ENCODE assay signal across 18 cellular contexts in the genomic region with DNA sequence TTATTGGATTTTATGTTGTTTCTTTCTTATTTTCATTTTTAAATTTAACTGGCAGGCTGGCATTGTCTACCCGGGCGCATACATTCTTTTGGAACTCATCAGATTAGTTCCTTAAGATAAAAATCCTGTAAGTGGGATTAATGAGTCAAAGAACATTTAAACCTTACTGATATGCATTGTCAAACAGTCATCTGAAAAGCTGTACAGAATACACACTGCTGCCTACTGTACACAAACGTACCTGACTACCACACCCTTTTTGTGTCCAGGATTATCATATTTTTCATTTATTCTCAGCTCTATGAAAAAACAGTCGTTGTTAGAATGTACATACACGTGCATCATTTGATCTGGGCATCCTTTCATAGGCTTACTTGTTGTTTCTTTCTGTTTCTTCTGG.
A peak's percentile ranks its signal among the peaks of the same experiment; 100 is the strongest.
DNase-seq lines count a peak whose midpoint lies in the region; ATAC-seq and TF ChIP-seq lines count a peak whose summit lies in the region.
"Had no signal": no experiment of that assay in that cellular context is flagged by ENCODE, and none has a peak within 500 bp of the region (broad histone marks: within the 10 kb centered on the region; RNA-seq: fewer than 3 reads in every experiment).

No MANE protein-coding gene starts in this region.

- H3F3A ChIP-seq in SK-N-SH (replicated peaks; ENCODE audit: insufficient read depth), result peaks cover 4% of the 10 kb centered on the region

- DNase-seq in SK-N-SH (no peak), amniotic epithelial cell (ENCODE audit: low read depth) (peak; percentile 16), left colon (no peak)
- DNase-seq in natural killer cell treated with Interleukin-12 subunit alpha and Interleukin-12 subunit beta and Interleukin-15 and Interleukin-18, amount 100 ng/mL, for 72 hours (ENCODE audit: low spot score), result no peak
- DNase-seq: AML-193; Caco-2; CD4-positive, alpha-beta T cell; DMS153; DMS79; GDM1; HCEC 1CT; IMR-90 had no signal

- H3K4me1 ChIP-seq in SK-N-SH (ENCODE audit: control insufficient read depth in 1 of 2, insufficient read depth in 2 of 2, low read depth in 1 of 2, low read length in 1 of 2), result peaks cover 0 to 4% of the 10 kb centered on the region in 2 experiments; a peak in 2 of 4 replicates
- H3K4me1 ChIP-seq: A549 had no signal

- no peaks in the 10 kb centered on the region for H3K27me3 ChIP-seq in SK-N-SH (ENCODE audit: insufficient read depth)

- H3K4me3 ChIP-seq in SK-N-SH (ENCODE audit: low read depth in 2 of 2, low read length in 1 of 2), result no peak overlapping the region
- H3K4me3 ChIP-seq: A549 had no signal

- no peaks in the 10 kb centered on the region for H3K9me3 ChIP-seq in SK-N-SH
- H3K9me3 ChIP-seq: Caco-2 had no signal

- H3K36me3 ChIP-seq in SK-N-SH (replicated peaks in 1 of 2; ENCODE audit: control insufficient read depth in 1 of 2, insufficient read depth in 2 of 2, low read length in 1 of 2), result no peaks in the 10 kb centered on the region

- no peak for TF ChIP-seq EP300 in SK-N-SH (IDR thresholded peaks at IDR 0.05; ENCODE audit: borderline replicate concordance in 1 of 2, low read depth in 1 of 2, low read length in 1 of 2)

- WGBS in SK-N-SH (ENCODE audit: low lambda C conversion rate), result 59% methylated on average over 5 of the region's 5 CpGs

- H3K9ac ChIP-seq in SK-N-SH, result 0 out of 2 replicates have a peak overlapping the region, but pooled peaks have one; percentile 4

- no peak overlapping the region; the same call in 1 of the 2 replicates for H3K4me2 ChIP-seq in SK-N-SH
- H3K4me2 ChIP-seq: A549 had no signal

- H3K9me3 Mint-ChIP-seq in natural killer cell treated with Interleukin-12 subunit alpha and Interleukin-12 subunit beta and Interleukin-15 and Interleukin-18, amount 100 ng/mL, for 72 hours, result peaks cover under 1% of the 10 kb centered on the region
- H3K9me3 Mint-ChIP-seq: CD4-positive, alpha-beta T cell had no signal

- intact Hi-C loops in left colon (cut with DNase I, micrococcal nuclease), result no loop called here

- no peak for ATAC-seq in SK-N-SH treated with all-trans-retinoic acid at 6 μM for 48 hours
- peak; percentile 73 for ATAC-seq in left colon
- no peak for ATAC-seq in HG02973 (IDR thresholded peaks at IDR 0.05; ENCODE audit: unreplicated experiment)
- no peak for ATAC-seq in natural killer cell treated with Interleukin-12 subunit alpha and Interleukin-12 subunit beta and Interleukin-15 and Interleukin-18, amount 100 ng/mL, for 72 hours
- ATAC-seq in HG02763 (IDR thresholded peaks at IDR 0.05; ENCODE audit: unreplicated experiment), result no peak
- ATAC-seq: A549 had no signal

- no peak overlapping the region for H2AFZ ChIP-seq in SK-N-SH (ENCODE audit: low read depth)

- no peak overlapping the region for H3K4me3 Mint-ChIP-seq in natural killer cell treated with Interleukin-12 subunit alpha and Interleukin-12 subunit beta and Interleukin-15 and Interleukin-18, amount 100 ng/mL, for 72 hours
- H3K4me3 Mint-ChIP-seq: CD4-positive, alpha-beta T cell had no signal

- no peaks in the 10 kb centered on the region for H3K36me3 Mint-ChIP-seq in natural killer cell treated with Interleukin-12 subunit alpha and Interleukin-12 subunit beta and Interleukin-15 and Interleukin-18, amount 100 ng/mL, for 72 hours

- H3K4me1 Mint-ChIP-seq in natural killer cell treated with Interleukin-12 subunit alpha and Interleukin-12 subunit beta and Interleukin-15 and Interleukin-18, amount 100 ng/mL, for 72 hours (ENCODE audit: low read depth in 2 of 2), result no peaks in the 10 kb centered on the region

- TF ChIP-seq RAD21 in SK-N-SH (IDR thresholded peaks at IDR 0.05; ENCODE audit: low read length), result no peak

- H3K9me2 ChIP-seq in SK-N-SH, result no peaks in the 10 kb centered on the region

- H3K27ac ChIP-seq in SK-N-SH (ENCODE audit: low read depth in 2 of 2, low read length in 1 of 2), result no peak overlapping the region
- H3K27ac ChIP-seq: 22Rv1, A549, C4-2B had no signal

- CTCF ChIA-PET in SK-N-SH (lab: Yijun Ruan, JAX), result interaction anchor here (1.1 kb wide), 1 partner anchor 9 kb away, joined by 3 read pairs; no protein-coding TSS in a partner anchor

- no peaks in the 10 kb centered on the region for H3K27me3 Mint-ChIP-seq in natural killer cell treated with Interleukin-12 subunit alpha and Interleukin-12 subunit beta and Interleukin-15 and Interleukin-18, amount 100 ng/mL, for 72 hours
- H3K27me3 Mint-ChIP-seq: CD4-positive, alpha-beta T cell had no signal

- H3K79me2 ChIP-seq in SK-N-SH (ENCODE audit: insufficient read depth), result no peaks in the 10 kb centered on the region

- no peak for TF ChIP-seq CTCF in SK-N-SH (IDR thresholded peaks at IDR 0.05)

- H4K20me1 ChIP-seq in SK-N-SH (ENCODE audit: insufficient read depth), result no peaks in the 10 kb centered on the region

- no peak overlapping the region for H3K27ac Mint-ChIP-seq in natural killer cell treated with Interleukin-12 subunit alpha and Interleukin-12 subunit beta and Interleukin-15 and Interleukin-18, amount 100 ng/mL, for 72 hours
- H3K27ac Mint-ChIP-seq: CD4-positive, alpha-beta T cell had no signal

- POLR2A ChIA-PET in SK-N-SH (lab: Yijun Ruan, JAX), result no interaction called here

TF ChIP-seq in SK-N-SH, 30 proteins besides CTCF, POLR2A, EP300 and RAD21 (continues in another document):
- no peak for TF ChIP-seq RCOR1 (IDR thresholded peaks at IDR 0.05; ENCODE audit: low read length)
- TF ChIP-seq NFIC (IDR thresholded peaks at IDR 0.05; ENCODE audit: borderline replicate concordance), result no peak
- TF ChIP-seq MEF2A (IDR thresholded peaks at IDR 0.05; ENCODE audit: borderline replicate concordance, low read depth), result no peak
- no peak for TF ChIP-seq EZH2phosphoT487 (IDR thresholded peaks at IDR 0.05; ENCODE audit: borderline replicate concordance, low read depth)
- TF ChIP-seq, protein P1, sequence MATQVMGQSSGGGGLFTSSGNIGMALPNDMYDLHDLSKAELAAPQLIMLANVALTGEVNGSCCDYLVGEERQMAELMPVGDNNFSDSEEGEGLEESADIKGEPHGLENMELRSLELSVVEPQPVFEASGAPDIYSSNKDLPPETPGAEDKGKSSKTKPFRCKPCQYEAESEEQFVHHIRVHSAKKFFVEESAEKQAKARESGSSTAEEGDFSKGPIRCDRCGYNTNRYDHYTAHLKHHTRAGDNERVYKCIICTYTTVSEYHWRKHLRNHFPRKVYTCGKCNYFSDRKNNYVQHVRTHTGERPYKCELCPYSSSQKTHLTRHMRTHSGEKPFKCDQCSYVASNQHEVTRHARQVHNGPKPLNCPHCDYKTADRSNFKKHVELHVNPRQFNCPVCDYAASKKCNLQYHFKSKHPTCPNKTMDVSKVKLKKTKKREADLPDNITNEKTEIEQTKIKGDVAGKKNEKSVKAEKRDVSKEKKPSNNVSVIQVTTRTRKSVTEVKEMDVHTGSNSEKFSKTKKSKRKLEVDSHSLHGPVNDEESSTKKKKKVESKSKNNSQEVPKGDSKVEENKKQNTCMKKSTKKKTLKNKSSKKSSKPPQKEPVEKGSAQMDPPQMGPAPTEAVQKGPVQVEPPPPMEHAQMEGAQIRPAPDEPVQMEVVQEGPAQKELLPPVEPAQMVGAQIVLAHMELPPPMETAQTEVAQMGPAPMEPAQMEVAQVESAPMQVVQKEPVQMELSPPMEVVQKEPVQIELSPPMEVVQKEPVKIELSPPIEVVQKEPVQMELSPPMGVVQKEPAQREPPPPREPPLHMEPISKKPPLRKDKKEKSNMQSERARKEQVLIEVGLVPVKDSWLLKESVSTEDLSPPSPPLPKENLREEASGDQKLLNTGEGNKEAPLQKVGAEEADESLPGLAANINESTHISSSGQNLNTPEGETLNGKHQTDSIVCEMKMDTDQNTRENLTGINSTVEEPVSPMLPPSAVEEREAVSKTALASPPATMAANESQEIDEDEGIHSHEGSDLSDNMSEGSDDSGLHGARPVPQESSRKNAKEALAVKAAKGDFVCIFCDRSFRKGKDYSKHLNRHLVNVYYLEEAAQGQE (IDR thresholded peaks at IDR 0.05; ENCODE audit: low read depth, low read length), result no peak
- no peak for TF ChIP-seq RXRA (IDR thresholded peaks at IDR 0.05; ENCODE audit: borderline replicate concordance, low read depth)
- no peak for TF ChIP-seq FOSL2 (IDR thresholded peaks at IDR 0.05; ENCODE audit: borderline replicate concordance, low read depth)
- no peak for TF ChIP-seq TCF12 (IDR thresholded peaks at IDR 0.05)

TF ChIP-seq in SK-N-SH treated with all-trans-retinoic acid at 6 μM for 48 hours, 23 proteins besides CTCF, POLR2A, EP300 and RAD21 (continues in another document):
- TF ChIP-seq GLIS3 (CRISPR knock-in tag; IDR thresholded peaks at IDR 0.05), result no peak
- no peak for TF ChIP-seq CSDC2 (CRISPR knock-in tag; IDR thresholded peaks at IDR 0.05)
- no peak for TF ChIP-seq ZNF8 (CRISPR knock-in tag; IDR thresholded peaks at IDR 0.05)
- TF ChIP-seq, protein P2, sequence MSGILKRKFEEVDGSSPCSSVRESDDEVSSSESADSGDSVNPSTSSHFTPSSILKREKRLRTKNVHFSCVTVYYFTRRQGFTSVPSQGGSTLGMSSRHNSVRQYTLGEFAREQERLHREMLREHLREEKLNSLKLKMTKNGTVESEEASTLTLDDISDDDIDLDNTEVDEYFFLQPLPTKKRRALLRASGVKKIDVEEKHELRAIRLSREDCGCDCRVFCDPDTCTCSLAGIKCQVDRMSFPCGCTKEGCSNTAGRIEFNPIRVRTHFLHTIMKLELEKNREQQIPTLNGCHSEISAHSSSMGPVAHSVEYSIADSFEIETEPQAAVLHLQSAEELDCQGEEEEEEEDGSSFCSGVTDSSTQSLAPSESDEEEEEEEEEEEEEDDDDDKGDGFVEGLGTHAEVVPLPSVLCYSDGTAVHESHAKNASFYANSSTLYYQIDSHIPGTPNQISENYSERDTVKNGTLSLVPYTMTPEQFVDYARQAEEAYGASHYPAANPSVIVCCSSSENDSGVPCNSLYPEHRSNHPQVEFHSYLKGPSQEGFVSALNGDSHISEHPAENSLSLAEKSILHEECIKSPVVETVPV (CRISPR knock-in tag; IDR thresholded peaks at IDR 0.05), result no peak
- no peak for TF ChIP-seq BACH2 (CRISPR knock-in tag; IDR thresholded peaks at IDR 0.05; ENCODE audit: borderline replicate concordance)
